Comparison of ENCODE assay signal across 8 cellular contexts in genomic region chr16:29994613-29995329, GRCh38. TPM values are rescaled to one million over a fixed set of nuclear protein-coding genes. Genes with fewer than 3 reads are reported as not detected.
DNase-seq lines count a peak whose midpoint lies in the region; ATAC-seq and TF ChIP-seq lines count a peak whose summit lies in the region.

No MANE protein-coding gene starts in this region.

- intact Hi-C loops in lower leg skin (cut with DNase I; ENCODE audit: low total_unique reads): no loop called here

- H3K4me3 Mint-ChIP-seq in chondrocyte (ENCODE audit: unreplicated experiment): peak overlapping the region; percentile 96

- no peaks in the 10 kb centered on the region for H3K27me3 ChIP-seq in SJSA1 (replicated peaks)

- peak; percentile 62 for DNase-seq in NCI-H2227 (lab: John Stamatoyannopoulos, UW; ENCODE audit: unreplicated experiment)
- no peak for DNase-seq in NCI-H2227 treated with DMSO at 0.1 percent for 48 hours (lab: John Stamatoyannopoulos, UW)
- peak in 1 of 2 experiments; percentile 63 for DNase-seq in SJSA1 (ENCODE audit: low read depth in 1 of 2, low spot score in 2 of 2)
- peak; percentile 57 for DNase-seq in chondrocyte (ENCODE audit: low spot score)
- DNase-seq in lower leg skin (ENCODE audit: low spot score in 2 of 2): peak in 1 of 2 donors; percentile 56
- DNase-seq in stimulated activated CD8-positive, alpha-beta memory T cell treated with anti-CD3 and anti-CD28 coated beads, Interleukin-15, amount 100 ng/mL, for 24 hours (ENCODE audit: low read depth): peak; percentile 41
- DNase-seq in central memory CD4-positive, alpha-beta T cell: no peak

- peak; percentile 18 for ATAC-seq in HG02852 (IDR thresholded peaks at IDR 0.05; ENCODE audit: unreplicated experiment)

- no peaks in the 10 kb centered on the region for H3K9me3 ChIP-seq in SJSA1 (replicated peaks)

- H3K4me1 ChIP-seq in SJSA1 (replicated peaks): peaks cover 22% of the 10 kb centered on the region

- 9 to 10% methylated on average over 21 to 24 of the region's 24 CpGs for WGBS in lower leg skin, 2 donors

- H3K27ac ChIP-seq in SJSA1: peak overlapping the region; percentile 97

- H3K36me3 ChIP-seq in SJSA1: peaks cover 75% of the 10 kb centered on the region

- TF ChIP-seq POLR2A in lower leg skin (IDR thresholded peaks at IDR 0.05): no peak

- H3K4me3 ChIP-seq in SJSA1 (peak overlapping the region; percentile 55), lower leg skin (ENCODE audit: low read depth, poor library complexity, severe bottlenecking) (peak overlapping the region; percentile 74)

- peak overlapping the region; percentile 94 for H3K27ac Mint-ChIP-seq in chondrocyte (ENCODE audit: unreplicated experiment)

- no peak for TF ChIP-seq CTCF in chondrocyte (IDR thresholded peaks at IDR 0.05)
- no peak for TF ChIP-seq CTCF in lower leg skin (IDR thresholded peaks at IDR 0.05)

- no peaks in the 10 kb centered on the region for H3K9me3 Mint-ChIP-seq in chondrocyte (ENCODE audit: low read depth)

- H3K4me1 Mint-ChIP-seq in chondrocyte (ENCODE audit: low read depth): peaks cover 24% of the 10 kb centered on the region

- no peaks in the 10 kb centered on the region for H3K27me3 Mint-ChIP-seq in chondrocyte (ENCODE audit: low read depth)

- H3K36me3 Mint-ChIP-seq in chondrocyte (ENCODE audit: low read depth): peaks cover 12% of the 10 kb centered on the region

RNA-seq across cellular contexts. Expression of gene HIRIP3, which starts 0.6 kb away (rescaled TPM):
- total RNA-seq in SJSA1 (2014; rRNA removed; shearing (Covaris generic)): 20.3 and 28.0 TPM in 2 replicates
- total RNA-seq in chondrocyte (8.4 to 14.0 TPM (median 9.9 TPM) in 3 replicates), lower leg skin (10 to 100 TPM; 13.7 to 28.9 (median 21.5) TPM)

RNA-seq across cellular contexts. Expression of gene INO80E, which starts 1.3 kb away (rescaled TPM):
- total RNA-seq in SJSA1 (2014; rRNA removed; shearing (Covaris generic)): 92.7 and 93.4 TPM in 2 replicates
- total RNA-seq in chondrocyte (57.1 to 68.5 TPM (median 64.6 TPM) in 3 replicates), lower leg skin (100 to 1,000 TPM in 1 of 4 donors, 10 to 100 TPM in 3; 40.9 to 157 (median 61.8) TPM)

RNA-seq across cellular contexts. Expression of gene DOC2A, which starts 16.1 kb away (rescaled TPM):
- not detected in 2 replicates for total RNA-seq in SJSA1 (2014; rRNA removed; shearing (Covaris generic))
- 0.15 to 0.29 TPM in 2 of 3 replicates, not detected in the other for total RNA-seq in chondrocyte
- total RNA-seq in lower leg skin: 1 to 10 TPM in 1 of 4 donors, under 1 TPM in 2, not detected in 1; 0.21 to 2.6 (median 0.69) TPM

RNA-seq across cellular contexts. Expression of gene TAOK2, which starts 21.1 kb away (rescaled TPM):
- 55.7 and 65.8 TPM in 2 replicates for total RNA-seq in SJSA1 (2014; rRNA removed; shearing (Covaris generic))
- total RNA-seq in chondrocyte: 50.0 to 56.6 TPM (median 50.1 TPM) in 3 replicates
- total RNA-seq in lower leg skin: 10 to 100 TPM; 35.5 to 47.9 (median 38.1) TPM

RNA-seq across cellular contexts. Expression of gene C16orf92, which starts 28.2 kb away (rescaled TPM):
- not detected in 2 replicates for total RNA-seq in SJSA1 (2014; rRNA removed; shearing (Covaris generic))
- total RNA-seq in chondrocyte (not detected in 3 replicates), lower leg skin (not detected)

Comparison
In these comparisons a context has a peak if more than half of its experiments do, and no peak if none do; other contexts are left out.
1. DNase-seq: peak in NCI-H2227 (single experiment), chondrocyte (single experiment) and stimulated activated CD8-positive, alpha-beta memory T cell treated with anti-CD3 and anti-CD28 coated beads, Interleukin-15, amount 100 ng/mL, for 24 hours (single experiment); none in NCI-H2227 treated with DMSO at 0.1 percent for 48 hours (single experiment) and central memory CD4-positive, alpha-beta T cell (single experiment).